9 cellular contexts compared by ENCODE assay signal in genomic region chr16:87407511-87408112, GRCh38. TPM values are rescaled to one million over a fixed set of nuclear protein-coding genes. Genes with fewer than 3 reads are reported as not detected.
DNase-seq lines count a peak whose midpoint lies in the region; ATAC-seq, FAIRE-seq and TF ChIP-seq lines count a peak whose summit lies in the region.
"Had no signal": no experiment of that assay in that cellular context is flagged by ENCODE, and none has a peak within 500 bp of the region (broad histone marks: within the 10 kb centered on the region; RNA-seq: fewer than 3 reads in every experiment).

No MANE protein-coding gene starts in this region.

- H3K9ac ChIP-seq in kidney (ENCODE audit: low read length in 2 of 2) = no peak overlapping the region

- H3K27ac ChIP-seq in kidney (ENCODE audit: low read depth in 2 of 2, low read length in 2 of 2) (peak overlapping the region; percentile 13 to 15), uterus (peak overlapping the region; percentile 9 to 53)

- peaks cover 18 to 57% of the 10 kb centered on the region in 2 donors for H3K36me3 ChIP-seq in kidney (ENCODE audit: control insufficient read depth in 1 of 2, insufficient read depth in 2 of 2, low read length in 2 of 2)
- no peaks in the 10 kb centered on the region for H3K36me3 ChIP-seq in uterus

- ATAC-seq in GM21723 (IDR thresholded peaks at IDR 0.05; ENCODE audit: unreplicated experiment) = no peak

- no peaks in the 10 kb centered on the region for H3K9me3 ChIP-seq in kidney (ENCODE audit: control insufficient read depth in 1 of 2, low read length in 2 of 2)
- no peaks in the 10 kb centered on the region for H3K9me3 ChIP-seq in uterus

- H3K27me3 ChIP-seq in uterus = no peaks in the 10 kb centered on the region

- H3K4me1 ChIP-seq in kidney (ENCODE audit: control insufficient read depth in 1 of 2, insufficient read depth in 1 of 2, low read depth in 1 of 2, low read length in 2 of 2) = peaks cover 3 to 4% of the 10 kb centered on the region in 2 donors
- H3K4me1 ChIP-seq in uterus = no peaks in the 10 kb centered on the region

- intact Hi-C loops in kidney (cut with DNase I) (no loop called here), uterus (cut with DNase I; ENCODE audit: low total_unique reads) (no loop called here)
- intact Hi-C loops in activated CD4-positive, alpha-beta memory T cell treated with anti-CD3 and anti-CD28 coated beads for 36 hours (cut with micrococcal nuclease) = no loop called here

- POLR2A ChIA-PET in activated CD4-positive, alpha-beta memory T cell treated with anti-CD3 and anti-CD28 coated beads for 36 hours (lab: Charles Lee) = interaction anchor here (0.6 kb wide), 1 partner anchor 33 kb away, joined by 5 read pairs; no protein-coding TSS in a partner anchor

- TF ChIP-seq POLR2A in uterus (IDR thresholded peaks at IDR 0.05) = no peak

- no peak overlapping the region for H3K4me3 ChIP-seq in kidney (ENCODE audit: low read length in 2 of 2)
- H3K4me3 ChIP-seq in uterus = no peak overlapping the region

- no peaks in the 10 kb centered on the region for H3K27me3 Mint-ChIP-seq in activated naive CD4-positive, alpha-beta T cell treated with anti-CD3 and anti-CD28 coated beads, Interleukin-2, amount 10 ng/mL, durations not matched to agents 7 days and 5 days
- H3K27me3 Mint-ChIP-seq in HFFc6 (ENCODE audit: insufficient read depth) = no peaks in the 10 kb centered on the region; the same call in 1 of the 2 replicates
- no peaks in the 10 kb centered on the region for H3K27me3 Mint-ChIP-seq in activated CD4-positive, alpha-beta memory T cell treated with anti-CD3 and anti-CD28 coated beads for 36 hours

- no peak for DNase-seq in activated naive CD4-positive, alpha-beta T cell treated with anti-CD3 and anti-CD28 coated beads, Interleukin-2, amount 10 ng/mL, durations not matched to agents 7 days and 5 days
- DNase-seq in activated naive CD4-positive, alpha-beta T cell (lab: John Stamatoyannopoulos, UW) = no peak
- DNase-seq in UCSD-AML1 (lab: John Stamatoyannopoulos, UW; ENCODE audit: unreplicated experiment) (peak; percentile 88), kidney (peak; percentile 88), uterus (peak in 1 of 2 donors; percentile 75), HFFc6 (no peak)
- DNase-seq in activated CD4-positive, alpha-beta memory T cell treated with anti-CD3 and anti-CD28 coated beads for 36 hours = no peak
- DNase-seq: NCI-H2171 had no signal

- no peak overlapping the region for H3K4me3 Mint-ChIP-seq in activated naive CD4-positive, alpha-beta T cell treated with anti-CD3 and anti-CD28 coated beads, Interleukin-2, amount 10 ng/mL, durations not matched to agents 7 days and 5 days
- no peak overlapping the region for H3K4me3 Mint-ChIP-seq in HFFc6
- H3K4me3 Mint-ChIP-seq in activated CD4-positive, alpha-beta memory T cell treated with anti-CD3 and anti-CD28 coated beads for 36 hours = no peak overlapping the region

- CTCF ChIA-PET in activated naive CD4-positive, alpha-beta T cell treated with anti-CD3 and anti-CD28 coated beads, Interleukin-2, amount 10 ng/mL, durations not matched to agents 7 days and 5 days (lab: Charles Lee) = interaction anchor here (1.0 to 1.8 kb wide), 2 partner anchors 9 to 229 kb away, joined by 3 to 5 read pairs; no protein-coding TSS in a partner anchor
- CTCF ChIA-PET in activated CD4-positive, alpha-beta memory T cell treated with anti-CD3 and anti-CD28 coated beads for 36 hours (lab: Charles Lee) = interaction anchor here (1.2 to 1.3 kb wide), 3 partner anchors 9 to 228 kb away, joined by 3 to 6 read pairs (median 5); no protein-coding TSS in a partner anchor

- peaks cover 29% of the 10 kb centered on the region for H3K36me3 Mint-ChIP-seq in activated naive CD4-positive, alpha-beta T cell treated with anti-CD3 and anti-CD28 coated beads, Interleukin-2, amount 10 ng/mL, durations not matched to agents 7 days and 5 days
- peaks cover 40% of the 10 kb centered on the region for H3K36me3 Mint-ChIP-seq in HFFc6 (ENCODE audit: low read depth)
- peaks cover 14% of the 10 kb centered on the region for H3K36me3 Mint-ChIP-seq in activated CD4-positive, alpha-beta memory T cell treated with anti-CD3 and anti-CD28 coated beads for 36 hours

- H3K9me3 Mint-ChIP-seq in activated naive CD4-positive, alpha-beta T cell treated with anti-CD3 and anti-CD28 coated beads, Interleukin-2, amount 10 ng/mL, durations not matched to agents 7 days and 5 days = no peaks in the 10 kb centered on the region
- no peaks in the 10 kb centered on the region for H3K9me3 Mint-ChIP-seq in HFFc6
- H3K9me3 Mint-ChIP-seq in activated CD4-positive, alpha-beta memory T cell treated with anti-CD3 and anti-CD28 coated beads for 36 hours = no peaks in the 10 kb centered on the region

- H3K4me1 Mint-ChIP-seq in activated naive CD4-positive, alpha-beta T cell treated with anti-CD3 and anti-CD28 coated beads, Interleukin-2, amount 10 ng/mL, durations not matched to agents 7 days and 5 days = no peaks in the 10 kb centered on the region
- H3K4me1 Mint-ChIP-seq in HFFc6 (ENCODE audit: low read depth) = no peaks in the 10 kb centered on the region
- peaks cover 3% of the 10 kb centered on the region for H3K4me1 Mint-ChIP-seq in activated CD4-positive, alpha-beta memory T cell treated with anti-CD3 and anti-CD28 coated beads for 36 hours (ENCODE audit: low read depth)

- H3K27ac Mint-ChIP-seq in activated naive CD4-positive, alpha-beta T cell treated with anti-CD3 and anti-CD28 coated beads, Interleukin-2, amount 10 ng/mL, durations not matched to agents 7 days and 5 days = peak overlapping the region; percentile 52
- no peak overlapping the region; the same call in 1 of the 2 replicates for H3K27ac Mint-ChIP-seq in HFFc6
- H3K27ac Mint-ChIP-seq in activated CD4-positive, alpha-beta memory T cell treated with anti-CD3 and anti-CD28 coated beads for 36 hours = no peak overlapping the region

- FAIRE-seq in kidney (lab: Jason Lieb, UNC) = no peak

- TF ChIP-seq CTCF in kidney (IDR thresholded peaks at IDR 0.05; ENCODE audit: borderline replicate concordance, extremely low read depth, insufficient read depth) (no peak), uterus (IDR thresholded peaks at IDR 0.05) (no peak), HFFc6 (IDR thresholded peaks at IDR 0.05) (no peak)

RNA-seq across cellular contexts. Expression of gene MAP1LC3B, which starts 15.5 kb away (rescaled TPM):
- total RNA-seq in kidney (57.1 TPM), uterus (10 to 100 TPM; 26.3 to 79.7 (median 58.0) TPM)
- polyA plus RNA-seq in kidney (ENCODE audit: insufficient read depth, low read depth, low replicate concordance) = 70.3 TPM
- 100 to 1,000 TPM in 2 of 6 experiments, 10 to 100 TPM in 4; 81.3 to 112 (median 85.4) TPM for total RNA-seq in HFFc6 (2021; fragmentation: NEBNext Ultra II Directional; extraction: Animal tissue kit (Norgen Biotek cat#: 25700))
- 10 to 100 TPM; 69.3 to 72.5 TPM for total RNA-seq in activated CD4-positive, alpha-beta memory T cell treated with anti-CD3 and anti-CD28 coated beads for 36 hours

RNA-seq across cellular contexts. Expression of gene FBXO31, which starts 24.0 kb away (rescaled TPM):
- 34.9 TPM for total RNA-seq in kidney
- 12.5 TPM for polyA plus RNA-seq in kidney (ENCODE audit: insufficient read depth, low read depth, low replicate concordance)
- 100 to 1,000 TPM in 1 of 4 donors, 10 to 100 TPM in 3; 35.2 to 309 (median 74.8) TPM for total RNA-seq in uterus
- 10 to 100 TPM; 23.0 to 30.0 (median 25.1) TPM for total RNA-seq in HFFc6 (2021; fragmentation: NEBNext Ultra II Directional; extraction: Animal tissue kit (Norgen Biotek cat#: 25700))
- 10 to 100 TPM; 29.7 to 33.8 TPM for total RNA-seq in activated CD4-positive, alpha-beta memory T cell treated with anti-CD3 and anti-CD28 coated beads for 36 hours

Comparison
In these comparisons a context has a peak if more than half of its experiments do, and no peak if none do; other contexts are left out.
1. DNase-seq: peak in UCSD-AML1 (single experiment) and kidney (single experiment); none in activated naive CD4-positive, alpha-beta T cell treated with anti-CD3 and anti-CD28 coated beads, Interleukin-2, amount 10 ng/mL, durations not matched to agents 7 days and 5 days (single experiment), activated naive CD4-positive, alpha-beta T cell (0 of 4), HFFc6 (single experiment) and activated CD4-positive, alpha-beta memory T cell treated with anti-CD3 and anti-CD28 coated beads for 36 hours (single experiment).